8 cellular contexts compared by ENCODE assay signal in genomic region chr19:42184401-42184861, GRCh38.
DNase-seq lines count a peak whose midpoint lies in the region; ATAC-seq and TF ChIP-seq lines count a peak whose summit lies in the region.

No MANE protein-coding gene starts in this region.

- peaks cover 7% of the 10 kb centered on the region for H3K36me3 Mint-ChIP-seq in effector memory CD8-positive, alpha-beta T cell (ENCODE audit: insufficient read depth)

- H3K36me3 ChIP-seq in BLaER1 treated with 17β-estradiol and CSF1 and Interleukin-3, amounts not matched to agents 10 nM and 100 nM, result no peaks in the 10 kb centered on the region
- no peaks in the 10 kb centered on the region for H3K36me3 ChIP-seq in HEK293 (ENCODE audit: control insufficient read depth in 2 of 2, insufficient read depth in 1 of 2, low read length in 2 of 2)

- no peaks in the 10 kb centered on the region for H3K27me3 Mint-ChIP-seq in effector memory CD8-positive, alpha-beta T cell

- peak overlapping the region in 8 of 11 experiments; percentile 53 to 80 (median 72); a peak in 17 of 22 replicates for H3K27ac ChIP-seq in BLaER1 treated with 17β-estradiol and CSF1 and Interleukin-3, amounts not matched to agents 10 nM and 100 nM
- H3K27ac ChIP-seq in HEK293 (ENCODE audit: extremely low read depth, low read depth, low read length), result no peak overlapping the region

- H3K27me3 ChIP-seq in BLaER1 treated with 17β-estradiol and CSF1 and Interleukin-3, amounts not matched to agents 10 nM and 100 nM, result peaks cover 12 to 18% (median 14%) of the 10 kb centered on the region in 11 experiments

- DNase-seq in NCI-H82 (lab: John Stamatoyannopoulos, UW), result peak; percentile 96
- DNase-seq in activated CD8-positive, alpha-beta memory T cell treated with anti-CD3 and anti-CD28 coated beads for 24 hours, result peak; percentile 89
- DNase-seq in effector memory CD8-positive, alpha-beta T cell, result peak; percentile 47 to 58 (median 57)
- peak; percentile 48 for DNase-seq in middle frontal gyrus (ENCODE audit: extremely low spot score, low spot score)
- DNase-seq in stimulated activated CD8-positive, alpha-beta memory T cell treated with anti-CD3 and anti-CD28 coated beads, Interleukin-4, amount 100 ng/mL, for 4 hours (ENCODE audit: low read depth in 2 of 2, low spot score in 1 of 2), result peak; percentile 56 to 59

- H3K4me3 ChIP-seq in BLaER1 treated with 17β-estradiol and CSF1 and Interleukin-3, amounts not matched to agents 10 nM and 100 nM, result peak overlapping the region in 1 of 10 experiments; percentile 8; a peak in 1 of 20 replicates
- H3K4me3 ChIP-seq in HEK293 (ENCODE audit: low read depth, low read length), result no peak overlapping the region

- TF ChIP-seq CTCF in HEK293 (tag by site-specific recombination; IDR thresholded peaks at IDR 0.05), result peak; percentile 92

- H3K9ac ChIP-seq in BLaER1 treated with 17β-estradiol and CSF1 and Interleukin-3, amounts not matched to agents 10 nM and 100 nM, result peak overlapping the region in 2 of 11 experiments; percentile 48 to 52; a peak in 2 of 22 replicates

- peak overlapping the region; percentile 9 to 50 for H3K27ac Mint-ChIP-seq in effector memory CD8-positive, alpha-beta T cell

- H3K4me1 Mint-ChIP-seq in effector memory CD8-positive, alpha-beta T cell (ENCODE audit: low read depth in 2 of 2), result peaks cover 37 to 49% of the 10 kb centered on the region in 2 donors

- H3K4me1 ChIP-seq in BLaER1 treated with 17β-estradiol and CSF1 and Interleukin-3, amounts not matched to agents 10 nM and 100 nM, result peaks cover 26 to 62% (median 46%) of the 10 kb centered on the region in 10 experiments
- no peaks in the 10 kb centered on the region for H3K4me1 ChIP-seq in HEK293 (ENCODE audit: control insufficient read depth, insufficient read depth, low read length)

- peak overlapping the region; percentile 45 to 71 for H3K4me3 Mint-ChIP-seq in effector memory CD8-positive, alpha-beta T cell

- peak; percentile 64 for ATAC-seq in effector memory CD8-positive, alpha-beta T cell (replicated peaks)
- no peak for ATAC-seq in HG03571 (IDR thresholded peaks at IDR 0.05; ENCODE audit: unreplicated experiment)

- H4K20me1 ChIP-seq in BLaER1 treated with 17β-estradiol and CSF1 and Interleukin-3, amounts not matched to agents 10 nM and 100 nM, result peaks cover 0 to 2% (median 0%) of the 10 kb centered on the region in 11 experiments; a peak in 1 of 22 replicates

- CTCF ChIA-PET in HEK293 (lab: Yijun Ruan, JAX), result interaction anchor here (0.6 to 8.3 kb wide), 28 partner anchors 9 to 1797 kb away, joined by 3 to 101 read pairs (median 5); partner anchors contain the start of gene POU2F2

- no peaks in the 10 kb centered on the region for H3K9me3 Mint-ChIP-seq in effector memory CD8-positive, alpha-beta T cell

- no peaks in the 10 kb centered on the region for H3K9me3 ChIP-seq in BLaER1 treated with 17β-estradiol and CSF1 and Interleukin-3, amounts not matched to agents 10 nM and 100 nM (replicated peaks in 1 of 11)
- no peaks in the 10 kb centered on the region for H3K9me3 ChIP-seq in HEK293 (ENCODE audit: control insufficient read depth, insufficient read depth, low read depth, low read length)

- POLR2A ChIA-PET in HEK293 (lab: Yijun Ruan, JAX), result interaction anchor here (0.7 to 1.0 kb wide), 2 partner anchors 43 to 59 kb away, joined by 3 to 4 read pairs; no protein-coding TSS in a partner anchor

- H3K4me2 ChIP-seq in BLaER1 treated with 17β-estradiol and CSF1 and Interleukin-3, amounts not matched to agents 10 nM and 100 nM, result peak overlapping the region; percentile 59 to 91 (median 73)

TF ChIP-seq in HEK293, 187 proteins besides CTCF, POLR2A, EP300 and RAD21 (continues in another document):
- TF ChIP-seq ZNF692 (tag by site-specific recombination; IDR thresholded peaks at IDR 0.05) (peak; percentile 99), ZBTB21 (tag by site-specific recombination; IDR thresholded peaks at IDR 0.05) (0 out of 2 replicates have a peak, but pooled peaks have one; percentile 2), OVOL3 (tag by site-specific recombination; IDR thresholded peaks at IDR 0.05) (no peak), ZFP37 (tag by site-specific recombination; IDR thresholded peaks at IDR 0.05) (peak; percentile 54; the same call in 1 of the 2 replicates), ZSCAN16 (tag by site-specific recombination; IDR thresholded peaks at IDR 0.05) (no peak), ZNF777 (tag by site-specific recombination; IDR thresholded peaks at IDR 0.05; ENCODE audit: borderline replicate concordance) (no peak), BCL6B (tag by site-specific recombination; IDR thresholded peaks at IDR 0.05) (no peak), ZNF510 (tag by site-specific recombination; IDR thresholded peaks at IDR 0.05; ENCODE audit: insufficient replicate concordance) (no peak), ZNF768 (tag by site-specific recombination; IDR thresholded peaks at IDR 0.05) (no peak), HOXA7 (CRISPR knock-in tag; IDR thresholded peaks at IDR 0.05; ENCODE audit: borderline replicate concordance) (no peak), ZNF138 (tag by site-specific recombination; IDR thresholded peaks at IDR 0.05; ENCODE audit: borderline replicate concordance) (no peak), PBX3 (CRISPR knock-in tag; IDR thresholded peaks at IDR 0.05) (no peak)
- TF ChIP-seq, protein P1, sequence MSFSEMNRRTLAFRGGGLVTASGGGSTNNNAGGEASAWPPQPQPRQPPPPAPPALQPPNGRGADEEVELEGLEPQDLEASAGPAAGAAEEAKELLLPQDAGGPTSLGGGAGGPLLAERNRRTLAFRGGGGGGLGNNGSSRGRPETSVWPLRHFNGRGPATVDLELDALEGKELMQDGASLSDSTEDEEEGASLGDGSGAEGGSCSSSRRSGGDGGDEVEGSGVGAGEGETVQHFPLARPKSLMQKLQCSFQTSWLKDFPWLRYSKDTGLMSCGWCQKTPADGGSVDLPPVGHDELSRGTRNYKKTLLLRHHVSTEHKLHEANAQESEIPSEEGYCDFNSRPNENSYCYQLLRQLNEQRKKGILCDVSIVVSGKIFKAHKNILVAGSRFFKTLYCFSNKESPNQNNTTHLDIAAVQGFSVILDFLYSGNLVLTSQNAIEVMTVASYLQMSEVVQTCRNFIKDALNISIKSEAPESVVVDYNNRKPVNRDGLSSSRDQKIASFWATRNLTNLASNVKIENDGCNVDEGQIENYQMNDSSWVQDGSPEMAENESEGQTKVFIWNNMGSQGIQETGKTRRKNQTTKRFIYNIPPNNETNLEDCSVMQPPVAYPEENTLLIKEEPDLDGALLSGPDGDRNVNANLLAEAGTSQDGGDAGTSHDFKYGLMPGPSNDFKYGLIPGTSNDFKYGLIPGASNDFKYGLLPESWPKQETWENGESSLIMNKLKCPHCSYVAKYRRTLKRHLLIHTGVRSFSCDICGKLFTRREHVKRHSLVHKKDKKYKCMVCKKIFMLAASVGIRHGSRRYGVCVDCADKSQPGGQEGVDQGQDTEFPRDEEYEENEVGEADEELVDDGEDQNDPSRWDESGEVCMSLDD (tag by site-specific recombination; IDR thresholded peaks at IDR 0.05), result no peak
